In the genomic region with DNA sequence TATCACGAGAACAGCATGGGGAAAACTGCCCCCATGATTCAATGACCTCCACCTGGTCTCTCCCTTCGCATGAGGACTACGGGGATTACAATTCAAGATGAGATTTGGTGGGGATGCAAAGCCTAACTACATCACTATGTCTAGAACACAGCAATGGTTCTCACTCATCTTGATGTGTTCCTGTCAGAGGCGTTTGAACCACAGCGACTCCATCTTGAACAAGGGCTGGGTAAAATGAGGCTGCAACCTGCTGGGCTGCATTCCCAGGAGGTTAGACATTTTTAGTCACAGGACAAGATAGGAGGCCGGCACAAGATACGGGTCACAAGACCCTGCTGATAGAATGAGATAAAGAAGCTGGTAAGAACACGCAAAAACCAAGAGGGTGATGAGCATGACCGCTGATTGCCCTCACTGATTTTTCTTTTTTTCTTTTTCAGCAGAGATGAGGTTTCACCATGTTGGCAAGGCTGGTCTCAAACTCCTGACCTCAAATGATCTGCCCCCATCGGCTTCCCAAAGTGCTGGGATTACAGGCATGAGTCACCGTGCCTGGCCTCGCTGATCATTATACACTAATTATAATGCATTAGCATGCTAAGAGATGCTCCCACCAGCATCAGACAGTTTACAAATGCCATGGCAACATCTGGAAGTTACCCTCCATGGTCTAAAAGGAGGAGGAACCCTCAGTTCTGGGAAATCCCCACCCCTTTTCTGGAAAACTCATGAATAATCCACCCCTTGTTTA, we compare ENCODE assay signal across 1 cellular context.
TF ChIP-seq lines count a peak whose summit lies in the region.

No MANE protein-coding gene starts in this region.

TF ChIP-seq in K562, 482 proteins besides CTCF, POLR2A, EP300 and RAD21 (continued from another document and continues in another):
- TF ChIP-seq, protein P1, sequence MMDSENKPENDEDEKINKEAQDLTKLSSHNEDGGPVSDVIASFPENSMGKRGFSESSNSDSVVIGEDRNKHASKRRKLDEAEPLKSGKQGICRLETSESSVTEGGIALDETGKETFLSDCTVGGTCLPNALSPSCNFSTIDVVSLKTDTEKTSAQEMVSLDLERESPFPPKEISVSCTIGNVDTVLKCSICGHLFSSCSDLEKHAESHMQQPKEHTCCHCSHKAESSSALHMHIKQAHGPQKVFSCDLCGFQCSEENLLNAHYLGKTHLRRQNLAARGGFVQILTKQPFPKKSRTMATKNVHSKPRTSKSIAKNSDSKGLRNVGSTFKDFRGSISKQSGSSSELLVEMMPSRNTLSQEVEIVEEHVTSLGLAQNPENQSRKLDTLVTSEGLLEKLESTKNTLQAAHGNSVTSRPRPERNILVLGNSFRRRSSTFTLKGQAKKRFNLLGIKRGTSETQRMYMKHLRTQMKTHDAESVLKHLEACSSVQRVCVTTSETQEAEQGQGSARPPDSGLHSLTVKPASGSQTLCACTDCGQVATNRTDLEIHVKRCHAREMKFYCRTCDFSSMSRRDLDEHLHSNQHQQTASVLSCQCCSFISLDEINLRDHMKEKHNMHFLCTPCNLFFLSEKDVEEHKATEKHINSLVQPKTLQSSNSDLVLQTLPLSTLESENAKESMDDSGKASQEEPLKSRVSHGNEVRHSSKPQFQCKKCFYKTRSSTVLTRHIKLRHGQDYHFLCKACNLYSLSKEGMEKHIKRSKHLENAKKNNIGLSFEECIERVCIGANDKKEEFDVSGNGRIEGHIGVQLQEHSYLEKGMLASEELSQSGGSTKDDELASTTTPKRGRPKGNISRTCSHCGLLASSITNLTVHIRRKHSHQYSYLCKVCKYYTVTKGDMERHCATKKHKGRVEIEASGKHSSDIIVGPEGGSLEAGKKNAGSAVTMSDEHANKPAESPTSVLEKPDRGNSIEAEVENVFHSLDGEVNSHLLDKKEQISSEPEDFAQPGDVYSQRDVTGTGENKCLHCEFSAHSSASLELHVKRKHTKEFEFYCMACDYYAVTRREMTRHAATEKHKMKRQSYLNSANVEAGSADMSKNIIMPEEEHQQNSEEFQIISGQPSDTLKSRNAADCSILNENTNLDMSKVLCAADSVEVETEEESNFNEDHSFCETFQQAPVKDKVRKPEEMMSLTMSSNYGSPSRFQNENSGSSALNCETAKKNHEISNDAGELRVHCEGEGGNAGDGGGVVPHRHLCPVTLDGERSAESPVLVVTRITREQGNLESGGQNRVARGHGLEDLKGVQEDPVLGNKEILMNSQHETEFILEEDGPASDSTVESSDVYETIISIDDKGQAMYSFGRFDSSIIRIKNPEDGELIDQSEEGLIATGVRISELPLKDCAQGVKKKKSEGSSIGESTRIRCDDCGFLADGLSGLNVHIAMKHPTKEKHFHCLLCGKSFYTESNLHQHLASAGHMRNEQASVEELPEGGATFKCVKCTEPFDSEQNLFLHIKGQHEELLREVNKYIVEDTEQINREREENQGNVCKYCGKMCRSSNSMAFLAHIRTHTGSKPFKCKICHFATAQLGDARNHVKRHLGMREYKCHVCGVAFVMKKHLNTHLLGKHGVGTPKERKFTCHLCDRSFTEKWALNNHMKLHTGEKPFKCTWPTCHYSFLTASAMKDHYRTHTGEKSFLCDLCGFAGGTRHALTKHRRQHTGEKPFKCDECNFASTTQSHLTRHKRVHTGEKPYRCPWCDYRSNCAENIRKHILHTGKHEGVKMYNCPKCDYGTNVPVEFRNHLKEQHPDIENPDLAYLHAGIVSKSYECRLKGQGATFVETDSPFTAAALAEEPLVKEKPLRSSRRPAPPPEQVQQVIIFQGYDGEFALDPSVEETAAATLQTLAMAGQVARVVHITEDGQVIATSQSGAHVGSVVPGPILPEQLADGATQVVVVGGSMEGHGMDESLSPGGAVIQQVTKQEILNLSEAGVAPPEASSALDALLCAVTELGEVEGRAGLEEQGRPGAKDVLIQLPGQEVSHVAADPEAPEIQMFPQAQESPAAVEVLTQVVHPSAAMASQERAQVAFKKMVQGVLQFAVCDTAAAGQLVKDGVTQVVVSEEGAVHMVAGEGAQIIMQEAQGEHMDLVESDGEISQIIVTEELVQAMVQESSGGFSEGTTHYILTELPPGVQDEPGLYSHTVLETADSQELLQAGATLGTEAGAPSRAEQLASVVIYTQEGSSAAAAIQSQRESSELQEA (IDR thresholded peaks at IDR 0.05; ENCODE audit: low read depth), result no peak
- no peak for TF ChIP-seq PHF8 (IDR thresholded peaks at IDR 0.05; ENCODE audit: borderline replicate concordance, low read length)
- peak; percentile 71; the same call in 1 of the 2 replicates for TF ChIP-seq PTTG1 (tag; IDR thresholded peaks at IDR 0.05; ENCODE audit: low read depth)
- no peak for TF ChIP-seq JUND (IDR thresholded peaks at IDR 0.05; ENCODE audit: borderline replicate concordance, low read depth, low read length)
- TF ChIP-seq JUND (tag; IDR thresholded peaks at IDR 0.05; ENCODE audit: borderline replicate concordance, low read depth, low read length), result no peak
- TF ChIP-seq, protein P2, sequence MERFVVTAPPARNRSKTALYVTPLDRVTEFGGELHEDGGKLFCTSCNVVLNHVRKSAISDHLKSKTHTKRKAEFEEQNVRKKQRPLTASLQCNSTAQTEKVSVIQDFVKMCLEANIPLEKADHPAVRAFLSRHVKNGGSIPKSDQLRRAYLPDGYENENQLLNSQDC (CRISPR knock-in tag; IDR thresholded peaks at IDR 0.05), result no peak
- no peak for TF ChIP-seq ZNF165 (CRISPR knock-in tag; IDR thresholded peaks at IDR 0.05; ENCODE audit: borderline replicate concordance)
- TF ChIP-seq ZNF57 (CRISPR knock-in tag; IDR thresholded peaks at IDR 0.05), result no peak
- TF ChIP-seq E2F3 (CRISPR knock-in tag; IDR thresholded peaks at IDR 0.05), result no peak
- TF ChIP-seq, protein P3, sequence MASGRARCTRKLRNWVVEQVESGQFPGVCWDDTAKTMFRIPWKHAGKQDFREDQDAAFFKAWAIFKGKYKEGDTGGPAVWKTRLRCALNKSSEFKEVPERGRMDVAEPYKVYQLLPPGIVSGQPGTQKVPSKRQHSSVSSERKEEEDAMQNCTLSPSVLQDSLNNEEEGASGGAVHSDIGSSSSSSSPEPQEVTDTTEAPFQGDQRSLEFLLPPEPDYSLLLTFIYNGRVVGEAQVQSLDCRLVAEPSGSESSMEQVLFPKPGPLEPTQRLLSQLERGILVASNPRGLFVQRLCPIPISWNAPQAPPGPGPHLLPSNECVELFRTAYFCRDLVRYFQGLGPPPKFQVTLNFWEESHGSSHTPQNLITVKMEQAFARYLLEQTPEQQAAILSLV (tag; IDR thresholded peaks at IDR 0.05), result 0 out of 2 replicates have a peak, but pooled peaks have one; percentile 28
- TF ChIP-seq, protein P4, sequence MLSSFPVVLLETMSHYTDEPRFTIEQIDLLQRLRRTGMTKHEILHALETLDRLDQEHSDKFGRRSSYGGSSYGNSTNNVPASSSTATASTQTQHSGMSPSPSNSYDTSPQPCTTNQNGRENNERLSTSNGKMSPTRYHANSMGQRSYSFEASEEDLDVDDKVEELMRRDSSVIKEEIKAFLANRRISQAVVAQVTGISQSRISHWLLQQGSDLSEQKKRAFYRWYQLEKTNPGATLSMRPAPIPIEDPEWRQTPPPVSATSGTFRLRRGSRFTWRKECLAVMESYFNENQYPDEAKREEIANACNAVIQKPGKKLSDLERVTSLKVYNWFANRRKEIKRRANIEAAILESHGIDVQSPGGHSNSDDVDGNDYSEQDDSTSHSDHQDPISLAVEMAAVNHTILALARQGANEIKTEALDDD (IDR thresholded peaks at IDR 0.05), result no peak
- no peak for TF ChIP-seq ZNF143 (CRISPR knock-in tag; IDR thresholded peaks at IDR 0.05)
- no peak for TF ChIP-seq GTF2E2 (tag; IDR thresholded peaks at IDR 0.05)
- TF ChIP-seq HDAC2 (IDR thresholded peaks at IDR 0.05), result no peak
- no peak for TF ChIP-seq ARHGAP35 (IDR thresholded peaks at IDR 0.05; ENCODE audit: partially characterized antibody)
- TF ChIP-seq TCF7 (IDR thresholded peaks at IDR 0.05; ENCODE audit: borderline replicate concordance), result no peak
- no peak for TF ChIP-seq HMG20A (CRISPR knock-in tag; conservative IDR thresholded peaks at IDR 0.05)
- TF ChIP-seq, protein P5, sequence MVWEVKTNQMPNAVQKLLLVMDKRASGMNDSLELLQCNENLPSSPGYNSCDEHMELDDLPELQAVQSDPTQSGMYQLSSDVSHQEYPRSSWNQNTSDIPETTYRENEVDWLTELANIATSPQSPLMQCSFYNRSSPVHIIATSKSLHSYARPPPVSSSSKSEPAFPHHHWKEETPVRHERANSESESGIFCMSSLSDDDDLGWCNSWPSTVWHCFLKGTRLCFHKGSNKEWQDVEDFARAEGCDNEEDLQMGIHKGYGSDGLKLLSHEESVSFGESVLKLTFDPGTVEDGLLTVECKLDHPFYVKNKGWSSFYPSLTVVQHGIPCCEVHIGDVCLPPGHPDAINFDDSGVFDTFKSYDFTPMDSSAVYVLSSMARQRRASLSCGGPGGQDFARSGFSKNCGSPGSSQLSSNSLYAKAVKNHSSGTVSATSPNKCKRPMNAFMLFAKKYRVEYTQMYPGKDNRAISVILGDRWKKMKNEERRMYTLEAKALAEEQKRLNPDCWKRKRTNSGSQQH (CRISPR knock-in tag; IDR thresholded peaks at IDR 0.05), result no peak
- TF ChIP-seq KLF6 (CRISPR knock-in tag; IDR thresholded peaks at IDR 0.05; ENCODE audit: borderline replicate concordance), result no peak; the same call in 1 of the 2 replicates
- no peak for TF ChIP-seq TARDBP (IDR thresholded peaks at IDR 0.05)
- TF ChIP-seq, protein P6, sequence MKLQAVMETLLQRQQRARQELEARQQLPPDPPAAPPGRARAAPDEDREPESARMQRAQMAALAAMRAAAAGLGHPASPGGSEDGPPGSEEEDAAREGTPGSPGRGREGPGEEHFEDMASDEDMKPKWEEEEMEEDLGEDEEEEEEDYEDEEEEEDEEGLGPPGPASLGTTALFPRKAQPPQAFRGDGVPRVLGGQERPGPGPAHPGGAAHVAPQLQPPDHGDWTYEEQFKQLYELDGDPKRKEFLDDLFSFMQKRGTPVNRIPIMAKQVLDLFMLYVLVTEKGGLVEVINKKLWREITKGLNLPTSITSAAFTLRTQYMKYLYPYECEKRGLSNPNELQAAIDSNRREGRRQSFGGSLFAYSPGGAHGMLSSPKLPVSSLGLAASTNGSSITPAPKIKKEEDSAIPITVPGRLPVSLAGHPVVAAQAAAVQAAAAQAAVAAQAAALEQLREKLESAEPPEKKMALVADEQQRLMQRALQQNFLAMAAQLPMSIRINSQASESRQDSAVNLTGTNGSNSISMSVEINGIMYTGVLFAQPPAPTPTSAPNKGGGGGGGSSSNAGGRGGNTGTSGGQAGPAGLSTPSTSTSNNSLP (IDR thresholded peaks at IDR 0.05; ENCODE audit: borderline replicate concordance, low read depth, low read length), result no peak
- 0 out of 2 replicates have a peak, but pooled peaks have one; percentile 54 for TF ChIP-seq ZNF584 (CRISPR knock-in tag; IDR thresholded peaks at IDR 0.05; ENCODE audit: low read depth)
- no peak for TF ChIP-seq ILK (tag; IDR thresholded peaks at IDR 0.05; ENCODE audit: borderline replicate concordance, low read depth)
- no peak for TF ChIP-seq NCOA1 (IDR thresholded peaks at IDR 0.05; ENCODE audit: low read depth)
- TF ChIP-seq, protein P7, sequence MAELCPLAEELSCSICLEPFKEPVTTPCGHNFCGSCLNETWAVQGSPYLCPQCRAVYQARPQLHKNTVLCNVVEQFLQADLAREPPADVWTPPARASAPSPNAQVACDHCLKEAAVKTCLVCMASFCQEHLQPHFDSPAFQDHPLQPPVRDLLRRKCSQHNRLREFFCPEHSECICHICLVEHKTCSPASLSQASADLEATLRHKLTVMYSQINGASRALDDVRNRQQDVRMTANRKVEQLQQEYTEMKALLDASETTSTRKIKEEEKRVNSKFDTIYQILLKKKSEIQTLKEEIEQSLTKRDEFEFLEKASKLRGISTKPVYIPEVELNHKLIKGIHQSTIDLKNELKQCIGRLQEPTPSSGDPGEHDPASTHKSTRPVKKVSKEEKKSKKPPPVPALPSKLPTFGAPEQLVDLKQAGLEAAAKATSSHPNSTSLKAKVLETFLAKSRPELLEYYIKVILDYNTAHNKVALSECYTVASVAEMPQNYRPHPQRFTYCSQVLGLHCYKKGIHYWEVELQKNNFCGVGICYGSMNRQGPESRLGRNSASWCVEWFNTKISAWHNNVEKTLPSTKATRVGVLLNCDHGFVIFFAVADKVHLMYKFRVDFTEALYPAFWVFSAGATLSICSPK (IDR thresholded peaks at IDR 0.05; ENCODE audit: borderline replicate concordance), result no peak
- no peak for TF ChIP-seq MEIS2 (IDR thresholded peaks at IDR 0.05; ENCODE audit: partially characterized antibody)
- no peak for TF ChIP-seq TOE1 (IDR thresholded peaks at IDR 0.05; ENCODE audit: borderline replicate concordance)
- no peak for TF ChIP-seq TOE1 (CRISPR knock-in tag; IDR thresholded peaks at IDR 0.05; ENCODE audit: borderline replicate concordance, low read depth)
- TF ChIP-seq JUNB (CRISPR knock-in tag; conservative IDR thresholded peaks at IDR 0.05), result no peak
- TF ChIP-seq RBM22 (IDR thresholded peaks at IDR 0.05; ENCODE audit: low read depth, low read length, poor library complexity, severe bottlenecking), result no peak
- TF ChIP-seq HIVEP1 (CRISPR knock-in tag; IDR thresholded peaks at IDR 0.05), result no peak
- no peak for TF ChIP-seq HNRNPLL (IDR thresholded peaks at IDR 0.05; ENCODE audit: low read depth, low read length, poor library complexity, severe bottlenecking)
- no peak for TF ChIP-seq GABPB1 (CRISPR knock-in tag; IDR thresholded peaks at IDR 0.05)
- TF ChIP-seq ZNF668 (CRISPR knock-in tag; IDR thresholded peaks at IDR 0.05), result peak; percentile 76; the same call in 1 of the 2 replicates
- TF ChIP-seq PURB (CRISPR knock-in tag; IDR thresholded peaks at IDR 0.05; ENCODE audit: low read depth), result no peak
- no peak for TF ChIP-seq ZC3H4 (CRISPR knock-in tag; IDR thresholded peaks at IDR 0.05; ENCODE audit: borderline replicate concordance)
- TF ChIP-seq, protein P8, sequence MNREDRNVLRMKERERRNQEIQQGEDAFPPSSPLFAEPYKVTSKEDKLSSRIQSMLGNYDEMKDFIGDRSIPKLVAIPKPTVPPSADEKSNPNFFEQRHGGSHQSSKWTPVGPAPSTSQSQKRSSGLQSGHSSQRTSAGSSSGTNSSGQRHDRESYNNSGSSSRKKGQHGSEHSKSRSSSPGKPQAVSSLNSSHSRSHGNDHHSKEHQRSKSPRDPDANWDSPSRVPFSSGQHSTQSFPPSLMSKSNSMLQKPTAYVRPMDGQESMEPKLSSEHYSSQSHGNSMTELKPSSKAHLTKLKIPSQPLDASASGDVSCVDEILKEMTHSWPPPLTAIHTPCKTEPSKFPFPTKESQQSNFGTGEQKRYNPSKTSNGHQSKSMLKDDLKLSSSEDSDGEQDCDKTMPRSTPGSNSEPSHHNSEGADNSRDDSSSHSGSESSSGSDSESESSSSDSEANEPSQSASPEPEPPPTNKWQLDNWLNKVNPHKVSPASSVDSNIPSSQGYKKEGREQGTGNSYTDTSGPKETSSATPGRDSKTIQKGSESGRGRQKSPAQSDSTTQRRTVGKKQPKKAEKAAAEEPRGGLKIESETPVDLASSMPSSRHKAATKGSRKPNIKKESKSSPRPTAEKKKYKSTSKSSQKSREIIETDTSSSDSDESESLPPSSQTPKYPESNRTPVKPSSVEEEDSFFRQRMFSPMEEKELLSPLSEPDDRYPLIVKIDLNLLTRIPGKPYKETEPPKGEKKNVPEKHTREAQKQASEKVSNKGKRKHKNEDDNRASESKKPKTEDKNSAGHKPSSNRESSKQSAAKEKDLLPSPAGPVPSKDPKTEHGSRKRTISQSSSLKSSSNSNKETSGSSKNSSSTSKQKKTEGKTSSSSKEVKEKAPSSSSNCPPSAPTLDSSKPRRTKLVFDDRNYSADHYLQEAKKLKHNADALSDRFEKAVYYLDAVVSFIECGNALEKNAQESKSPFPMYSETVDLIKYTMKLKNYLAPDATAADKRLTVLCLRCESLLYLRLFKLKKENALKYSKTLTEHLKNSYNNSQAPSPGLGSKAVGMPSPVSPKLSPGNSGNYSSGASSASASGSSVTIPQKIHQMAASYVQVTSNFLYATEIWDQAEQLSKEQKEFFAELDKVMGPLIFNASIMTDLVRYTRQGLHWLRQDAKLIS (CRISPR knock-in tag; IDR thresholded peaks at IDR 0.05), result no peak
- TF ChIP-seq FOXA3 (CRISPR knock-in tag; conservative IDR thresholded peaks at IDR 0.05 in 1 of 2, IDR thresholded peaks at IDR 0.05 in 1 of 2), result no peak
- TF ChIP-seq NFIX (CRISPR knock-in tag; IDR thresholded peaks at IDR 0.05; ENCODE audit: low read depth), result no peak
- no peak for TF ChIP-seq MAFF (IDR thresholded peaks at IDR 0.05; ENCODE audit: low read length)
- TF ChIP-seq ADNP (tag; IDR thresholded peaks at IDR 0.05), result 0 out of 2 replicates have a peak, but pooled peaks have one; percentile 35
